ENCODE assay signal across 28 cellular contexts in genomic region chr7:112143151-112143550, GRCh38.
DNase-seq lines count a peak whose midpoint lies in the region; ATAC-seq and TF ChIP-seq lines count a peak whose summit lies in the region.
"Had no signal": no experiment of that assay in that cellular context is flagged by ENCODE, and none has a peak within 500 bp of the region (broad histone marks: within the 10 kb centered on the region; RNA-seq: fewer than 3 reads in every experiment).

No MANE protein-coding gene starts in this region.

- H3K4me3 Mint-ChIP-seq in glutamatergic neuron (ENCODE audit: unreplicated experiment): no peak overlapping the region
- H3K4me3 Mint-ChIP-seq: activated CD4-positive, alpha-beta memory T cell treated with anti-CD3 and anti-CD28 coated beads, Interleukin-2, amount 10 ng/mL, durations not matched to agents 7 days and 5 days; CD14-positive monocyte; naive thymus-derived CD4-positive, alpha-beta T cell; stimulated activated effector memory CD8-positive, alpha-beta T cell treated with anti-CD3 and anti-CD28 coated beads, Interleukin-12 subunit alpha, Interleukin-12 subunit beta, amount 100 ng/mL, for 72 hours had no signal

- H3K27ac Mint-ChIP-seq in glutamatergic neuron (ENCODE audit: unreplicated experiment): no peak overlapping the region
- H3K27ac Mint-ChIP-seq: activated CD4-positive, alpha-beta memory T cell treated with anti-CD3 and anti-CD28 coated beads, Interleukin-2, amount 10 ng/mL, durations not matched to agents 7 days and 5 days; CD14-positive monocyte; naive thymus-derived CD4-positive, alpha-beta T cell; stimulated activated effector memory CD8-positive, alpha-beta T cell treated with anti-CD3 and anti-CD28 coated beads, Interleukin-12 subunit alpha, Interleukin-12 subunit beta, amount 100 ng/mL, for 72 hours had no signal

- peaks cover 3% of the 10 kb centered on the region for H3K9me3 Mint-ChIP-seq in glutamatergic neuron (ENCODE audit: unreplicated experiment)
- H3K9me3 Mint-ChIP-seq: activated CD4-positive, alpha-beta memory T cell treated with anti-CD3 and anti-CD28 coated beads, Interleukin-2, amount 10 ng/mL, durations not matched to agents 7 days and 5 days; CD14-positive monocyte; stimulated activated effector memory CD8-positive, alpha-beta T cell treated with anti-CD3 and anti-CD28 coated beads, Interleukin-12 subunit alpha, Interleukin-12 subunit beta, amount 100 ng/mL, for 72 hours had no signal

- H3K36me3 Mint-ChIP-seq in glutamatergic neuron (ENCODE audit: unreplicated experiment): no peaks in the 10 kb centered on the region
- H3K36me3 Mint-ChIP-seq: CD14-positive monocyte; naive thymus-derived CD4-positive, alpha-beta T cell; stimulated activated effector memory CD8-positive, alpha-beta T cell treated with anti-CD3 and anti-CD28 coated beads, Interleukin-12 subunit alpha, Interleukin-12 subunit beta, amount 100 ng/mL, for 72 hours had no signal

- H3K27me3 Mint-ChIP-seq in glutamatergic neuron (ENCODE audit: unreplicated experiment): no peaks in the 10 kb centered on the region

- no peak for ATAC-seq in stimulated activated naive CD8-positive, alpha-beta T cell treated with anti-CD3 and anti-CD28 coated beads, Interleukin-15, Interleukin-2, amounts not matched to agents 100 U/mL and 50 U/mL, for 24 hours
- no peak for ATAC-seq in HG02970 (IDR thresholded peaks at IDR 0.05; ENCODE audit: low FRiP score, unreplicated experiment)
- ATAC-seq: naive thymus-derived CD4-positive, alpha-beta T cell; Panc1; stimulated activated effector memory CD8-positive, alpha-beta T cell treated with anti-CD3 and anti-CD28 coated beads, Interleukin-12 subunit alpha, Interleukin-12 subunit beta, amount 100 ng/mL, for 72 hours had no signal

- TF ChIP-seq CTCF in glutamatergic neuron (IDR thresholded peaks at IDR 0.05; ENCODE audit: partially characterized antibody, unreplicated experiment): no peak

- peaks cover 17% of the 10 kb centered on the region for H3K4me1 Mint-ChIP-seq in glutamatergic neuron (ENCODE audit: low read depth, unreplicated experiment)
- H3K4me1 Mint-ChIP-seq: CD14-positive monocyte; naive thymus-derived CD4-positive, alpha-beta T cell; stimulated activated effector memory CD8-positive, alpha-beta T cell treated with anti-CD3 and anti-CD28 coated beads, Interleukin-12 subunit alpha, Interleukin-12 subunit beta, amount 100 ng/mL, for 72 hours had no signal

- DNase-seq in HCEC 1CT (peak; percentile 39), astrocyte of the hippocampus (ENCODE audit: low read depth, low spot score) (peak; percentile 67), foreskin melanocyte (peak; percentile 56), stromal cell of bone marrow (ENCODE audit: low read depth) (peak; percentile 22), glutamatergic neuron (no peak)
- DNase-seq in stimulated activated naive CD8-positive, alpha-beta T cell treated with anti-CD3 and anti-CD28 coated beads, Interleukin-15, Interleukin-2, amounts not matched to agents 100 U/mL and 50 U/mL, for 24 hours: no peak
- DNase-seq: activated CD4-positive, alpha-beta memory T cell treated with anti-CD3 and anti-CD28 coated beads, Interleukin-2, amount 10 ng/mL, durations not matched to agents 7 days and 5 days; activated CD8-positive, alpha-beta memory T cell treated with anti-CD3 and anti-CD28 coated beads, Interleukin-2, amount 50 U/mL, for 4 hours; activated naive CD4-positive, alpha-beta T cell treated with Interleukin-2 at 50 U/mL for 16 hours; adrenal gland; Caco-2; DMS79; KBM-7; kidney; midbrain; naive thymus-derived CD4-positive, alpha-beta T cell; NCI-H1105; NCI-H2029; NCI-H526; nucleus accumbens; SIG-M5; stimulated activated CD4-positive, alpha-beta T cell treated with anti-CD3 and anti-CD28 coated beads, Interleukin-4, amount 100 ng/mL, for 4 hours; substantia nigra; upper lobe of right lung had no signal

Comparison
In these comparisons a context has a peak if more than half of its experiments do, and no peak if none do; other contexts are left out.
1. DNase-seq: peak in HCEC 1CT (single experiment), astrocyte of the hippocampus (single experiment), foreskin melanocyte (single experiment) and stromal cell of bone marrow (single experiment); none in stimulated activated naive CD8-positive, alpha-beta T cell treated with anti-CD3 and anti-CD28 coated beads, Interleukin-15, Interleukin-2, amounts not matched to agents 100 U/mL and 50 U/mL, for 24 hours (single experiment) and glutamatergic neuron (single experiment).